In genomic region chr7:116395125-116395791, GRCh38 we compare ENCODE assay signal across 9 cellular contexts.
DNase-seq lines count a peak whose midpoint lies in the region; ATAC-seq and TF ChIP-seq lines count a peak whose summit lies in the region.
"Had no signal": no experiment of that assay in that cellular context is flagged by ENCODE, and none has a peak within 500 bp of the region (broad histone marks: within the 10 kb centered on the region; RNA-seq: fewer than 3 reads in every experiment).

No MANE protein-coding gene starts in this region.

- POLR2A ChIA-PET in AG04449 (lab: Yijun Ruan, JAX) = interaction anchor here (1.0 kb wide), 1 partner anchor 131 kb away, joined by 3 read pairs; no protein-coding TSS in a partner anchor

- TF ChIP-seq POLR2A in body of pancreas (IDR thresholded peaks at IDR 0.05) = no peak

- TF ChIP-seq CTCF in AG04449 (IDR thresholded peaks at IDR 0.05; ENCODE audit: insufficient read depth, low read length, missing control alignments) (no peak), body of pancreas (IDR thresholded peaks at IDR 0.05) (no peak)

- intact Hi-C loops in body of pancreas (cut with DNase I) = no loop called here

- peak; percentile 27 for ATAC-seq in body of pancreas
- ATAC-seq in GM21515 (IDR thresholded peaks at IDR 0.05; ENCODE audit: unreplicated experiment) = no peak

- no peak overlapping the region for H3K4me3 ChIP-seq in AG04449 (ENCODE audit: low read depth, low read length)
- H3K4me3 ChIP-seq in body of pancreas = no peak overlapping the region

- CTCF ChIA-PET in AG04449 (lab: Yijun Ruan, JAX) = interaction anchor here (0.6 to 1.2 kb wide), 2 partner anchors 28 to 259 kb away, joined by 3 to 4 read pairs; no protein-coding TSS in a partner anchor

- 70 to 75% methylated on average over 3 of the region's 3 CpGs for WGBS in body of pancreas, 2 donors

- no peaks in the 10 kb centered on the region for H3K36me3 ChIP-seq in body of pancreas (replicated peaks in 1 of 2; ENCODE audit: insufficient read depth in 1 of 2, low read depth in 2 of 2)

- H3K4me1 ChIP-seq in body of pancreas = no peaks in the 10 kb centered on the region

- no peak overlapping the region for H3K27ac ChIP-seq in body of pancreas

- no peaks in the 10 kb centered on the region for H3K9me3 ChIP-seq in body of pancreas

- DNase-seq in AG04449 (ENCODE audit: low read depth, low spot score) (peak; percentile 76), HT-29 (ENCODE audit: low spot score) (peak; percentile 34), body of pancreas (no peak), kidney tubule cell (ENCODE audit: low spot score) (peak; percentile 93), mesenteric fat pad (ENCODE audit: low spot score) (no peak), retina (no peak), SIG-M5 treated with dmso at 0.1 percent for 504 hours (lab: John Stamatoyannopoulos, UW; ENCODE audit: unreplicated experiment) (no peak)
- DNase-seq: DMS79 had no signal

- H3K27me3 ChIP-seq in body of pancreas = no peaks in the 10 kb centered on the region

Comparison
In these comparisons a context has a peak if more than half of its experiments do, and no peak if none do; other contexts are left out.
1. DNase-seq: peak in AG04449 (single experiment), HT-29 (single experiment) and kidney tubule cell (single experiment); none in body of pancreas (0 of 4), mesenteric fat pad (single experiment), retina (single experiment) and SIG-M5 treated with dmso at 0.1 percent for 504 hours (single experiment).